10 cellular contexts compared by ENCODE assay signal in the genomic region with DNA sequence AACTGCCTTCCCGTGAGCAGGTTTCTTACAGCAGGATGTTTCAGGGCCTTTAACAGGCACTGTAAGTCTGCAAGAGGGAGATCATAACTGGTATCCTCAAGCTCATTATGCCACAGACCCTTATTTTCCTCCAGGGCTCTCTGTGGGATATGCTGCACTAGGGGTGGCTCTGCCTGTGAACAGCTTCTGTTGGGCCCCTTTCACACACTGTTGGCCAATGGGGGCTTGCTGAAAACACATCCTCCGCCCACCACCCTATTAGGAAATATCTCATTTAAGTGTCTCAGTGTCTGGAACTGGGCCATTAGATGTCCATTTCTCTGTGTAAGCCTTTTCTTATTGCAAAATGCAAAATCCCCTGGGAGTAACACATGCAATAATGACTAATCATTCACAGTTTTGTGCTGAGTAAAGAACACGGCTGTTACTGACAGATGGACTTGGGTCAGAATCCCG.
A peak's percentile ranks its signal among the peaks of the same experiment; 100 is the strongest.
DNase-seq lines count a peak whose midpoint lies in the region; ATAC-seq lines count a peak whose summit lies in the region.
"Had no signal": no experiment of that assay in that cellular context is flagged by ENCODE, and none has a peak within 500 bp of the region (broad histone marks: within the 10 kb centered on the region; RNA-seq: fewer than 3 reads in every experiment).

No MANE protein-coding gene starts in this region.

- H3K9me3 ChIP-seq in right cardiac atrium (ENCODE audit: control insufficient read depth, low read length): no peaks in the 10 kb centered on the region
- peaks cover 4% of the 10 kb centered on the region; the same call in 1 of the 2 replicates for H3K9me3 ChIP-seq in SJCRH30 (replicated peaks)

- H3K27ac ChIP-seq in right cardiac atrium (ENCODE audit: low read length): no peak overlapping the region
- H3K27ac ChIP-seq in SJCRH30: no peak overlapping the region

- intact Hi-C loops in right cardiac atrium (cut with DNase I): loop anchor here in 1 of 4 donors (10.0 kb wide), 1 partner anchor 522 kb away; no protein-coding TSS in a partner anchor

- H3K27me3 ChIP-seq in right cardiac atrium (ENCODE audit: control insufficient read depth, insufficient read depth) (no peaks in the 10 kb centered on the region), SJCRH30 (no peaks in the 10 kb centered on the region)

- H3K4me1 ChIP-seq in right cardiac atrium (ENCODE audit: control insufficient read depth, insufficient read depth, low read length): no peaks in the 10 kb centered on the region
- H3K4me1 ChIP-seq in SJCRH30: no peaks in the 10 kb centered on the region

- no peaks in the 10 kb centered on the region for H3K36me3 ChIP-seq in SJCRH30

- WGBS in right cardiac atrium: 56% methylated on average over 4 of the region's 4 CpGs

- peak; percentile 84 for DNase-seq in GM03348 (ENCODE audit: low spot score)
- DNase-seq in OCI-M1 (lab: John Stamatoyannopoulos, UW): peak; percentile 29
- DNase-seq in right cardiac atrium: peak in 2 of 3 donors; percentile 38 to 47
- no peak for DNase-seq in COR-L47 (lab: John Stamatoyannopoulos, UW)
- no peak for DNase-seq in NCI-H1092 (lab: John Stamatoyannopoulos, UW)
- DNase-seq in SJCRH30: no peak
- DNase-seq: activated CD4-positive, alpha-beta T cell treated with anti-CD3 and anti-CD28 coated beads for 48 hours; NCI-H2227 treated with DMSO at 0.1 percent for 48 hours had no signal

- peak; percentile 56 for ATAC-seq in HG02642 (IDR thresholded peaks at IDR 0.05; ENCODE audit: poor library complexity, unreplicated experiment)
- peak; percentile 52 to 55 for ATAC-seq in right cardiac atrium
- ATAC-seq in GM21367 (IDR thresholded peaks at IDR 0.05; ENCODE audit: unreplicated experiment): no peak

- no peak overlapping the region for H3K4me3 ChIP-seq in right cardiac atrium (ENCODE audit: low read length)
- H3K4me3 ChIP-seq in SJCRH30: no peak overlapping the region

Comparison
In these comparisons a context has a peak if more than half of its experiments do, and no peak if none do; other contexts are left out.
1. DNase-seq: peak in GM03348 (single experiment), OCI-M1 (single experiment) and right cardiac atrium (2 of 3); none in COR-L47 (single experiment), NCI-H1092 (single experiment) and SJCRH30 (0 of 2).